8 cellular contexts compared by ENCODE assay signal in the genomic region with DNA sequence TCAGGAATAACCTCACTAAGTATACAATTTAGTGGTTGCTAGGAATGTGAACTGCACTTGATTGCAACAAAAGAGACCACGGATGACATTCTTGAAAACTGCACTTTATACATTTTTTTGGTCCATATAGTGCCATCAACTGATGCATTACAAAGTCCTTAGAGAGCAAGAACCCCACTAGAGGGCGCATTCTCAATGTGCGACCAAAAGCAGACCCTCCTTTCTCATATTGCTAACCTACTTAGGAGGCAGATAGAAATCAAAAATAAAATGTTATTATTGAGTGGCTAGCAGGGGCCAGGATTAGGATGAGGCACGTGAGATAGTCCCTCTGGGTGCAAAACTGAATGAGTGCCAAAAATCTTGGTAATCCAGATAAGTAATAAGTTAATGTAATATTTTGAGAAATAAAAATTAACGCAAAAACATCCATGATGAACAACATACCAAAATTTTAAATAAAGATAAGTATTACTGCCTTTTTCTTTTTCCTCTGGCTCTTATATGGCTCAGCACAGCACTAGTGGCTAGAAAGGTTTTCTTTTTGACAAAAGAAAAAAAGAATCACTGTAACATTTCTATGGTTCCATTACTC.
DNase-seq lines count a peak whose midpoint lies in the region; ATAC-seq and TF ChIP-seq lines count a peak whose summit lies in the region.

No MANE protein-coding gene starts in this region.

- H3K27ac ChIP-seq in esophagus muscularis mucosa (replicated peaks in 1 of 4) = no peak overlapping the region

- no peak for TF ChIP-seq POLR2A in esophagus muscularis mucosa (IDR thresholded peaks at IDR 0.05; ENCODE audit: low read depth)

- no peaks in the 10 kb centered on the region for H3K27me3 ChIP-seq in esophagus muscularis mucosa

- TF ChIP-seq CTCF in esophagus muscularis mucosa (IDR thresholded peaks at IDR 0.05) (peak; percentile 9 to 39 (median 14)), retinal pigment epithelial cell (conservative IDR thresholded peaks at IDR 0.05; ENCODE audit: low read depth, low read length) (peak; percentile 88)

- H3K4me1 ChIP-seq in esophagus muscularis mucosa = no peaks in the 10 kb centered on the region

- DNase-seq in activated T-cell treated with anti-CD3 and anti-CD28 coated beads, Interleukin-2, amount 50 U/mL, for 48 hours = peak; percentile 19 to 23
- DNase-seq in activated T-cell treated with anti-CD3 and anti-CD28 coated beads for 4 hours (no peak), RPMI7951 (ENCODE audit: low read depth) (peak; percentile 22), esophagus muscularis mucosa (ENCODE audit: extremely low spot score) (no peak), retinal pigment epithelial cell (ENCODE audit: low read depth) (peak; percentile 27), putamen (ENCODE audit: low spot score) (no peak)

- no peak for TF ChIP-seq EP300 in esophagus muscularis mucosa (IDR thresholded peaks at IDR 0.05)

- H3K9me3 ChIP-seq in esophagus muscularis mucosa = no peaks in the 10 kb centered on the region

- WGBS in esophagus muscularis mucosa = 47% methylated on average over 5 of the region's 5 CpGs

- no peak overlapping the region for H3K4me3 ChIP-seq in esophagus muscularis mucosa
- H3K4me3 ChIP-seq in retinal pigment epithelial cell (ENCODE audit: low read length) = no peak overlapping the region

- ATAC-seq in GM19463 (IDR thresholded peaks at IDR 0.05; ENCODE audit: unreplicated experiment) (peak; percentile 70), HG03558 (IDR thresholded peaks at IDR 0.05; ENCODE audit: extremely low read depth, unreplicated experiment) (peak; percentile 91)

- intact Hi-C loops in esophagus muscularis mucosa (cut with DNase I) = no loop called here

- no peaks in the 10 kb centered on the region for H3K36me3 ChIP-seq in esophagus muscularis mucosa

Comparison
In these comparisons a context has a peak if more than half of its experiments do, and no peak if none do; other contexts are left out.
1. DNase-seq: peak in activated T-cell treated with anti-CD3 and anti-CD28 coated beads, Interleukin-2, amount 50 U/mL, for 48 hours (2 of 2), RPMI7951 (single experiment) and retinal pigment epithelial cell (single experiment); none in activated T-cell treated with anti-CD3 and anti-CD28 coated beads for 4 hours (single experiment), esophagus muscularis mucosa (single experiment) and putamen (single experiment).